In the genomic region with DNA sequence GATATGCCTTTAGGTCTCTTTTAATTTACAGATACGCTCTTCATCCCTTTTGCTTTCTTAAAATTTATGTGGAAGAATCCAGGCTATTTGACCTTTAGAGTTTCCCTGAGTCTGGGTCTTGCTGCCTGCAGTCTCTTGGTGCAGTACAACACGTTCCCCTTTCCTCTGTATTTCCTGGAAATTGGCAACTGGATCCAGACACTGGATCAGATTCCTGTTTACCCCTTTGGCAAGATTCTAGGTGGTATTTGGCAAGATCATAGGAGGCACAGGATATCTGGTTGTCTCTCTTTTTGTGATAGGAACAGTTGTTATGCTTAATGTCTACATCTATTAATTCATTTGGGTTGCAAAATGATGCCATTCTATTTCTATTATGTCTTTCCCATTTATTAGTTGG, we compare ENCODE assay signal across 33 cellular contexts.
A peak's percentile ranks its signal among the peaks of the same experiment; 100 is the strongest.
DNase-seq lines count a peak whose midpoint lies in the region; ATAC-seq, FAIRE-seq and TF ChIP-seq lines count a peak whose summit lies in the region.
"Had no signal": no experiment of that assay in that cellular context is flagged by ENCODE, and none has a peak within 500 bp of the region (broad histone marks: within the 10 kb centered on the region; RNA-seq: fewer than 3 reads in every experiment).

No MANE protein-coding gene starts in this region.

- no peaks in the 10 kb centered on the region for H3K36me3 ChIP-seq in liver (ENCODE audit: control insufficient read depth in 4 of 4, insufficient read depth in 3 of 4, low read depth in 1 of 4, low read length in 3 of 4)
- H3K36me3 ChIP-seq in HepG2 (replicated peaks in 1 of 2; ENCODE audit: control insufficient read depth in 1 of 2, insufficient read depth in 2 of 2, low read length in 2 of 2): no peaks in the 10 kb centered on the region
- H3K36me3 ChIP-seq in CD4-positive, CD25-positive, alpha-beta regulatory T cell (ENCODE audit: control insufficient read depth, insufficient read depth, low read length): no peaks in the 10 kb centered on the region
- H3K36me3 ChIP-seq in right lobe of liver: no peaks in the 10 kb centered on the region
- H3K36me3 ChIP-seq: BE2C; BLaER1; BLaER1 treated with 17β-estradiol and CSF1 and Interleukin-3, amounts not matched to agents 10 nM and 100 nM had no signal

- BruUV-seq in HepG2 (replicated peaks; lab: Mats Ljungman, UMichigan): no TSS peak

- CTCF ChIA-PET in HepG2 (lab: Yijun Ruan, JAX; ENCODE audit: low intra/inter-chr PET ratio, low total read pairs): no interaction called here

- H3K4me1 ChIP-seq in liver (ENCODE audit: control insufficient read depth in 4 of 4, insufficient read depth in 4 of 4, low read length in 3 of 4) (no peaks in the 10 kb centered on the region), HepG2 (ENCODE audit: insufficient read depth, low read length) (peaks cover 9% of the 10 kb centered on the region; the same call in 1 of the 2 replicates), right lobe of liver (no peaks in the 10 kb centered on the region)
- H3K4me1 ChIP-seq in CD4-positive, CD25-positive, alpha-beta regulatory T cell (ENCODE audit: control insufficient read depth, insufficient read depth, low read length, poor library complexity, severe bottlenecking): no peaks in the 10 kb centered on the region
- H3K4me1 ChIP-seq: A549, BE2C, BLaER1, Caco-2 had no signal

- no peaks in the 10 kb centered on the region for H3K4me1 Mint-ChIP-seq in CD4-positive, CD25-positive, alpha-beta regulatory T cell
- H3K4me1 Mint-ChIP-seq: CD14-positive monocyte; CD4-positive, alpha-beta memory T cell; CD8-positive, alpha-beta memory T cell had no signal

- POLR2A ChIA-PET in HepG2 (lab: Yijun Ruan, JAX): no interaction called here

- intact Hi-C loops in HepG2 (cut with micrococcal nuclease; ENCODE audit: unreplicated experiment) (no loop called here), right lobe of liver (cut with DNase I) (no loop called here)

- H3K36me3 Mint-ChIP-seq in CD4-positive, CD25-positive, alpha-beta regulatory T cell: no peaks in the 10 kb centered on the region
- H3K36me3 Mint-ChIP-seq: CD14-positive monocyte; CD4-positive, alpha-beta memory T cell; CD8-positive, alpha-beta memory T cell; CD8-positive, alpha-beta T cell had no signal

- WGBS in liver: 61% methylated on average over 2 of the region's 2 CpGs
- WGBS in HepG2 (ENCODE audit: low lambda C conversion rate): 13% methylated on average over 2 of the region's 2 CpGs
- WGBS in right lobe of liver (ENCODE audit: insufficient coverage, low coverage, low lambda C conversion rate, missing lambda C conversion rate): 39% methylated on average over 2 of the region's 2 CpGs

- H3K27ac ChIP-seq in liver (ENCODE audit: low read depth in 1 of 2, low read length in 2 of 2) (no peak overlapping the region), HepG2 (ENCODE audit: extremely low read length, insufficient read depth, low read length) (no peak overlapping the region), right lobe of liver (no peak overlapping the region)
- no peak overlapping the region for H3K27ac ChIP-seq in CD4-positive, CD25-positive, alpha-beta regulatory T cell (ENCODE audit: insufficient read depth, low read length, poor library complexity, severe bottlenecking)
- H3K27ac ChIP-seq: 22Rv1; A549; BLaER1; BLaER1 treated with 17β-estradiol and CSF1 and Interleukin-3, amounts not matched to agents 10 nM and 100 nM; C4-2B had no signal

- H3K4me3 ChIP-seq in liver (ENCODE audit: low read depth in 1 of 3, low read length in 3 of 3): no peak overlapping the region
- H3K4me3 ChIP-seq in HepG2 (replicated peaks in 1 of 3; ENCODE audit: insufficient read depth in 1 of 3, low read depth in 2 of 3, low read length in 3 of 3): no peak overlapping the region
- no peak overlapping the region for H3K4me3 ChIP-seq in CD4-positive, CD25-positive, alpha-beta regulatory T cell (ENCODE audit: low read depth, low read length)
- no peak overlapping the region for H3K4me3 ChIP-seq in right lobe of liver
- H3K4me3 ChIP-seq: A549; BLaER1; BLaER1 treated with 17β-estradiol and CSF1 and Interleukin-3, amounts not matched to agents 10 nM and 100 nM had no signal

- TF ChIP-seq RAD21 in liver (IDR thresholded peaks at IDR 0.05) (no peak), HepG2 (CRISPR knock-in tag; IDR thresholded peaks at IDR 0.05) (no peak)

- peaks cover 0 to 3% (median 0%) of the 10 kb centered on the region in 7 donors for H3K9me3 Mint-ChIP-seq in CD4-positive, CD25-positive, alpha-beta regulatory T cell
- H3K9me3 Mint-ChIP-seq: CD4-positive, alpha-beta memory T cell; CD4-positive, alpha-beta T cell; CD8-positive, alpha-beta T cell had no signal

- TF ChIP-seq EP300 in HepG2 (IDR thresholded peaks at IDR 0.05; ENCODE audit: low read depth in 2 of 2, low read length in 2 of 2): no peak
- TF ChIP-seq EP300 in HepG2 (CRISPR knock-in tag; IDR thresholded peaks at IDR 0.05; ENCODE audit: borderline replicate concordance): no peak

- peaks cover 17% of the 10 kb centered on the region for H3K27me3 Mint-ChIP-seq in CD4-positive, CD25-positive, alpha-beta regulatory T cell
- H3K27me3 Mint-ChIP-seq: B cell; CD4-positive, alpha-beta T cell had no signal

- no peak overlapping the region for H3K4me2 ChIP-seq in HepG2 (ENCODE audit: low read depth, low read length)
- H3K4me2 ChIP-seq: A549, BLaER1 had no signal

- TF ChIP-seq CTCF in liver (IDR thresholded peaks at IDR 0.05; ENCODE audit: low read depth, low read length, missing input control): no peak
- TF ChIP-seq CTCF in HepG2 (CRISPR knock-in tag; IDR thresholded peaks at IDR 0.05): no peak
- TF ChIP-seq CTCF in right lobe of liver (IDR thresholded peaks at IDR 0.05): no peak

- in situ Hi-C loops in HepG2 (cut with HindIII; ENCODE audit: extremely low pct_ligation_motif_present, low pct_unique_long_range_greater_than_20kb): no loop called here

- TF ChIP-seq POLR2A in HepG2 (IDR thresholded peaks at IDR 0.05; ENCODE audit: insufficient read depth in 1 of 2, low read depth in 2 of 2, low read length in 2 of 2): no peak
- no peak for TF ChIP-seq POLR2A in right lobe of liver (IDR thresholded peaks at IDR 0.05)

- H3K9me3 ChIP-seq in liver (ENCODE audit: control insufficient read depth in 4 of 4, low read length in 3 of 4) (no peaks in the 10 kb centered on the region), HepG2 (ENCODE audit: low read length) (no peaks in the 10 kb centered on the region), right lobe of liver (no peaks in the 10 kb centered on the region)
- H3K9me3 ChIP-seq in CD4-positive, CD25-positive, alpha-beta regulatory T cell (ENCODE audit: control insufficient read depth in 2 of 2, low read length in 2 of 2): no peaks in the 10 kb centered on the region
- H3K9me3 ChIP-seq: A549; BE2C; BLaER1; BLaER1 treated with 17β-estradiol and CSF1 and Interleukin-3, amounts not matched to agents 10 nM and 100 nM; Caco-2 had no signal

- H3K9ac ChIP-seq in liver (ENCODE audit: low read depth in 1 of 2, low read length in 2 of 2): no peak overlapping the region
- no peak overlapping the region for H3K9ac ChIP-seq in HepG2 (ENCODE audit: insufficient read depth, low read depth, low read length)
- H3K9ac ChIP-seq: BLaER1; BLaER1 treated with 17β-estradiol and CSF1 and Interleukin-3, amounts not matched to agents 10 nM and 100 nM had no signal

- H3K27ac Mint-ChIP-seq in CD4-positive, CD25-positive, alpha-beta regulatory T cell: peak overlapping the region in 2 of 3 donors; percentile 6 to 26
- H3K27ac Mint-ChIP-seq: B cell; CD4-positive, alpha-beta T cell; CD8-positive, alpha-beta T cell had no signal

- no peak for FAIRE-seq in HepG2 (lab: Jason Lieb, UNC)
- FAIRE-seq: A204.1, A549, D721Med had no signal

- H3K27me3 ChIP-seq in liver (ENCODE audit: control insufficient read depth in 4 of 4, insufficient read depth in 4 of 4, low read length in 3 of 4) (no peaks in the 10 kb centered on the region), HepG2 (ENCODE audit: control insufficient read depth in 1 of 2, insufficient read depth in 2 of 2, low read length in 2 of 2) (no peaks in the 10 kb centered on the region; a peak in 1 of 5 replicates), right lobe of liver (no peaks in the 10 kb centered on the region)
- no peaks in the 10 kb centered on the region for H3K27me3 ChIP-seq in CD4-positive, CD25-positive, alpha-beta regulatory T cell (ENCODE audit: control insufficient read depth, insufficient read depth, low read length)
- H3K27me3 ChIP-seq: BLaER1; BLaER1 treated with 17β-estradiol and CSF1 and Interleukin-3, amounts not matched to agents 10 nM and 100 nM had no signal

- no peaks in the 10 kb centered on the region for H3K79me2 ChIP-seq in HepG2 (ENCODE audit: insufficient read depth, low read length)

- no peak overlapping the region for H2AFZ ChIP-seq in HepG2 (ENCODE audit: low read length)

- no peak overlapping the region for H3K4me3 Mint-ChIP-seq in CD4-positive, CD25-positive, alpha-beta regulatory T cell
- H3K4me3 Mint-ChIP-seq: B cell; CD14-positive monocyte; CD4-positive, alpha-beta memory T cell; CD4-positive, alpha-beta T cell; CD8-positive, alpha-beta memory T cell; CD8-positive, alpha-beta T cell had no signal

- no peak for DNase-seq in HepG2 (ENCODE audit: low spot score)
- no peak for DNase-seq in CD4-positive, CD25-positive, alpha-beta regulatory T cell
- no peak for DNase-seq in right lobe of liver
- DNase-seq in activated CD4-positive, CD25-positive, alpha-beta regulatory T cell treated with anti-CD3 and anti-CD28 coated beads, Interleukin-2, amount 50 U/mL, for 72 hours: no peak
- no peak for DNase-seq in DMS79 (lab: John Stamatoyannopoulos, UW)
- DNase-seq: 8988T; ACHN; AML-193; BE2C; C1 segment of cervical spinal cord; Caco-2; Calu3; CD4-positive, alpha-beta memory T cell; CD4-positive, alpha-beta T cell; CD8-positive, alpha-beta memory T cell; CD8-positive, alpha-beta T cell; COR-L47; DMS 273 treated with DMSO at 0.1 percent for 48 hours; DMS153; DMS53; DMS79 treated with DMSO at 0.1 percent for 48 hours; DND-41; EL had no signal

- no peaks in the 10 kb centered on the region for H4K20me1 ChIP-seq in HepG2 (ENCODE audit: insufficient read depth, low read length)
- H4K20me1 ChIP-seq: BLaER1; BLaER1 treated with 17β-estradiol and CSF1 and Interleukin-3, amounts not matched to agents 10 nM and 100 nM had no signal

- no peak for ATAC-seq in HepG2
- no peak for ATAC-seq in CD4-positive, CD25-positive, alpha-beta regulatory T cell (ENCODE audit: low read depth in 2 of 2)
- ATAC-seq in right lobe of liver: peak in 3 of 4 donors; percentile 27 to 61 (median 55)
- ATAC-seq: A549; CD8-positive, alpha-beta T cell had no signal

TF ChIP-seq in liver, 16 proteins besides CTCF, POLR2A, EP300 and RAD21:
- TF ChIP-seq SP1 (IDR thresholded peaks at IDR 0.05): peak; percentile 41
- TF ChIP-seq HNF4A (conservative IDR thresholded peaks at IDR 0.05): peak in 1 of 2 donors; percentile 56
- TF ChIP-seq HNF4G (IDR thresholded peaks at IDR 0.05): no peak

Comparison
In these comparisons a context has a peak if more than half of its experiments do, and no peak if none do; other contexts are left out.
1. ATAC-seq: peak in right lobe of liver (3 of 4); none in HepG2 (single experiment) and CD4-positive, CD25-positive, alpha-beta regulatory T cell (0 of 2).